ENCODE assay signal across 8 cellular contexts in the genomic region with DNA sequence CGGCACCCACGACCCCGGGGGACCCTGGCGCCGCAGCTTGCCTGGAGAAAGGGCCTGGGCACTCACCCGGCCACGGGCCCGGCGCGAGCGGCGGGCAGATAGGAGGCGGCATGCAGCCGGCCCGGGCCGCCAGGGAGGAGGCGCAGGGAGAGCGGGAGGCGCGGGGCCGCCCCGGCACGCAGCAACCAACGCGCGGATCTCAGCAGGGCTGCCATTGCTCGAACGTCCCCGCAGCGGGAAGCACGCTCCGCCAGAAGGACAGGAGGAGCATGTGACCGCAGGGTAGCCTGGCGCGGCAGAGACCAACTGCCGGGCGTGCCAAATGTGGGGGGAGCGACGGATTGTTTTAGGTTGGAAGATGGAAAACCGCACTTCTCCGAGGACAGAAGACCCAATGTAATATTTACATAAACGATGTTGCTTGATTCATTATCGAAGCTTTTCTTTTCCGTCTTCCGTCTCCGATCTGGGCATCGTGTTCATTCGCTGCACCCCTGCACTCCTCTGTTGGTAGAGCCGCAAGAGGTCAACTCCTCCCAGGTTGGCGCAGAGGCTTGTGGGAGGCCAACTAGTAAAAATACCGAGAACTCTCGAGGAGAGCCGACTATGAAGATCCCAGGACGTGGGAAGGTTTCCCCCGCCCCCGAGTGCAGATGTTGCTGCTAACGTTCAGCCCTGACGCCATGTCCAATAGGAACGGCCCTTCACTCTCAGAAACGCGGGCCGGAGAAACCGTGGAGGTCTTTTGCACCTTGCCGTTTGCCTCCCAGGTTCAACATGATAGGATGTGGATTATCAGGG. TPM values are rescaled to one million over a fixed set of nuclear protein-coding genes. Genes with fewer than 3 reads are reported as not detected.
DNase-seq lines count a peak whose midpoint lies in the region; ATAC-seq and TF ChIP-seq lines count a peak whose summit lies in the region.

Gene LRPPRC, minus strand, starts transcription at position 257 of the 801 bp plus-strand sequence. Its CDS starts 42 bp downstream, at position 215.

- peak within 1 kb of the TSS; percentile 95 to 100 (median 97) for H3K27ac Mint-ChIP-seq in immature natural killer cell

- H3K4me3 Mint-ChIP-seq in immature natural killer cell, result peak within 1 kb of the TSS; percentile 89 to 99 (median 94)

- H3K9me3 Mint-ChIP-seq in immature natural killer cell, result no peaks in the 10 kb centered on the region

- in situ Hi-C loops in GM18951 (cut with MboI; ENCODE audit: low sequenced_read_pairs, unreplicated experiment), result no loop called here

- peak; percentile 86 for ATAC-seq in HG03196 (IDR thresholded peaks at IDR 0.05; ENCODE audit: unreplicated experiment)

- peaks cover 49 to 59% of the 10 kb centered on the region in 2 donors for H3K4me1 Mint-ChIP-seq in immature natural killer cell

- H3K36me3 Mint-ChIP-seq in immature natural killer cell, result peaks cover 0 to 4% (median 4%) of the 10 kb centered on the region in 3 donors

- H3K27me3 Mint-ChIP-seq in immature natural killer cell (ENCODE audit: low read depth in 3 of 3), result peaks cover 2 to 7% (median 6%) of the 10 kb centered on the region in 3 donors

- peak; percentile 98 for DNase-seq in AG08395 (ENCODE audit: low spot score)
- peak; percentile 90 for DNase-seq in NCI-H345 treated with DMSO at 0.1 percent for 48 hours (lab: John Stamatoyannopoulos, UW; ENCODE audit: unreplicated experiment)
- peak; percentile 71 to 79 (median 76) for DNase-seq in activated CD4-positive, CD25-positive, alpha-beta regulatory T cell (lab: John Stamatoyannopoulos, UW)
- DNase-seq in central memory CD4-positive, alpha-beta T cell, result peak; percentile 91
- peak; percentile 87 to 93 (median 92) for DNase-seq in immature natural killer cell
- DNase-seq in smooth muscle cell of the brain vasculature (ENCODE audit: low read depth, low spot score), result peak; percentile 94

- peak; percentile 80 for TF ChIP-seq POLR2A in GM18951 (IDR thresholded peaks at IDR 0.05; ENCODE audit: extremely low read depth, insufficient read depth, insufficient read length)

RNA-seq across cellular contexts. Expression of gene LRPPRC, which starts in this region (rescaled TPM):
- 10 to 100 TPM; 20.4 to 33.3 (median 28.8) TPM for polyA plus RNA-seq in immature natural killer cell

Comparison
In these comparisons a context has a peak if more than half of its experiments do, and no peak if none do; other contexts are left out.
1. Peak in every context shown above with its lines: DNase-seq and ATAC-seq.